Comparison of ENCODE assay signal across 19 cellular contexts in the genomic region with DNA sequence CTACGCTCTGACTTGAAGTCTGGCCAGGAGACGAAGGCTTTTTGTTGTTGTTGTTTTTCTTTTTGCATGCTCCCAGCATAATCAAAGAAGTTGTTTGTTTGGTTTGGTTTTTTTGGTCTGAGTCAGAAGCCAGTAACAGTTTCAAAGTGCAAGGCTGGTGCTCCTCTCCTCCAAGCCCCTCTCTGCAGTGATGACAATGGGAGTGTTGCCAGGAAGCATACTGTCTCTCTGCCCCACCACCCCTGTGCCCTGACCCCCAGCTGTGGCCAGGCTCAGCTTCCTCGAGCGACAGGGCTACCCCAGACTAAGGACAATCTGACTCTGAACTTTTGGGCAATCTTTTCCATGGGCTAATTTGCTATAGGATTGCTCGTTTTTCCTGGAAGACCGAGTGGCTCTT.
A peak's percentile ranks its signal among the peaks of the same experiment; 100 is the strongest.
DNase-seq lines count a peak whose midpoint lies in the region; ATAC-seq and TF ChIP-seq lines count a peak whose summit lies in the region.
"Had no signal": no experiment of that assay in that cellular context is flagged by ENCODE, and none has a peak within 500 bp of the region (broad histone marks: within the 10 kb centered on the region; RNA-seq: fewer than 3 reads in every experiment).

No MANE protein-coding gene starts in this region.

- no peak overlapping the region for H2AFZ ChIP-seq in HCT116 (ENCODE audit: low read depth, low read length, poor library complexity, severe bottlenecking)

- CTCF ChIA-PET in HCT116 (lab: Charles Lee) = no interaction called here
- CTCF ChIA-PET in activated naive CD4-positive, alpha-beta T cell treated with anti-CD3 and anti-CD28 coated beads for 36 hours (lab: Charles Lee) = interaction anchor here (0.6 to 2.3 kb wide), 2 partner anchors 16 to 20 kb away, joined by 5 to 6 read pairs; no protein-coding TSS in a partner anchor

- no peak overlapping the region for H3K27ac Mint-ChIP-seq in activated naive CD4-positive, alpha-beta T cell treated with anti-CD3 and anti-CD28 coated beads for 36 hours
- H3K27ac Mint-ChIP-seq: CD4-positive, CD25-positive, alpha-beta regulatory T cell; IgD-negative memory B cell had no signal

- no peak overlapping the region for H3K27ac ChIP-seq in HCT116 (ENCODE audit: low read depth, low read length)
- peak overlapping the region; percentile 39 for H3K27ac ChIP-seq in colonic mucosa
- H3K27ac ChIP-seq in tibial artery = peak overlapping the region; percentile 58 to 69

- no peak overlapping the region for H3K4me3 Mint-ChIP-seq in activated naive CD4-positive, alpha-beta T cell treated with anti-CD3 and anti-CD28 coated beads for 36 hours
- H3K4me3 Mint-ChIP-seq: CD4-positive, CD25-positive, alpha-beta regulatory T cell; IgD-negative memory B cell had no signal

- POLR2A ChIA-PET in HCT116 (lab: Charles Lee) = no interaction called here

- H3K4me2 ChIP-seq in HCT116 (ENCODE audit: low read length) = peak overlapping the region; percentile 66

- BruUV-seq in HCT116 (replicated peaks; lab: Mats Ljungman, UMichigan) = no TSS peak

- DNase-seq in HCT116 (ENCODE audit: low read depth, low spot score) = no peak
- peak; percentile 4 for DNase-seq in colonic mucosa
- peak; percentile 6 for DNase-seq in mucosa of gallbladder (ENCODE audit: low spot score)
- DNase-seq in tibial artery = peak in 1 of 2 donors; percentile 20
- no peak for DNase-seq in KBM-7
- DNase-seq in activated naive CD4-positive, alpha-beta T cell treated with anti-CD3 and anti-CD28 coated beads for 36 hours = no peak
- DNase-seq in NCI-H1694 (lab: John Stamatoyannopoulos, UW) = no peak
- DNase-seq: ACHN; Caco-2; CD4-positive, CD25-positive, alpha-beta regulatory T cell; EL; NCI-H1105 treated with DMSO at 0.1 percent for 48 hours; NCI-H187; NCI-H2171; NCI-H774; PC-3; SJCRH30 had no signal

- H3K9me2 ChIP-seq in HCT116 (ENCODE audit: insufficient read depth) = no peaks in the 10 kb centered on the region

- H3K79me2 ChIP-seq in HCT116 (ENCODE audit: insufficient read depth, low read length) = no peaks in the 10 kb centered on the region

- TF ChIP-seq POLR2A in HCT116 (IDR thresholded peaks at IDR 0.05; ENCODE audit: borderline replicate concordance, extremely low read depth, insufficient read depth, insufficient read length) = no peak

- H3K9me3 ChIP-seq in HCT116 (ENCODE audit: control insufficient read depth in 1 of 2, insufficient read depth in 1 of 2, low read depth in 1 of 2, low read length in 2 of 2) (peaks cover 0 to under 1% of the 10 kb centered on the region in 2 experiments; a peak in 1 of 4 replicates), colonic mucosa (no peaks in the 10 kb centered on the region), tibial artery (no peaks in the 10 kb centered on the region)

- H3K9ac ChIP-seq in HCT116 (ENCODE audit: low read length) = no peak overlapping the region
- H3K9ac ChIP-seq in colonic mucosa (ENCODE audit: low read depth in 2 of 2, low read length in 2 of 2) = no peak overlapping the region

- no peaks in the 10 kb centered on the region for H4K20me1 ChIP-seq in HCT116 (ENCODE audit: insufficient read depth)

- no peak for TF ChIP-seq RAD21 in HCT116 (IDR thresholded peaks at IDR 0.05; ENCODE audit: low read depth)

- H3K36me3 ChIP-seq in HCT116 (ENCODE audit: control insufficient read depth in 1 of 2, insufficient read depth in 2 of 2, low read length in 2 of 2) = no peaks in the 10 kb centered on the region
- no peaks in the 10 kb centered on the region for H3K36me3 ChIP-seq in colonic mucosa
- H3K36me3 ChIP-seq in tibial artery = no peaks in the 10 kb centered on the region
- H3K36me3 ChIP-seq: SJCRH30 had no signal

- peaks cover 10% of the 10 kb centered on the region for H3K9me3 Mint-ChIP-seq in activated naive CD4-positive, alpha-beta T cell treated with anti-CD3 and anti-CD28 coated beads for 36 hours

- no peak for TF ChIP-seq CTCF in HCT116 (IDR thresholded peaks at IDR 0.05 in 2 of 3, conservative IDR thresholded peaks at IDR 0.05 in 1 of 3; ENCODE audit: borderline replicate concordance in 1 of 3, insufficient read depth in 1 of 3, low read depth in 2 of 3, low read length in 2 of 3)
- no peak for TF ChIP-seq CTCF in colonic mucosa (IDR thresholded peaks at IDR 0.05)
- no peak for TF ChIP-seq CTCF in tibial artery (IDR thresholded peaks at IDR 0.05)

- H3K4me1 Mint-ChIP-seq in activated naive CD4-positive, alpha-beta T cell treated with anti-CD3 and anti-CD28 coated beads for 36 hours (ENCODE audit: low read depth) = no peaks in the 10 kb centered on the region
- H3K4me1 Mint-ChIP-seq: CD4-positive, CD25-positive, alpha-beta regulatory T cell; IgD-negative memory B cell had no signal

- intact Hi-C loops in HCT116 (cut with micrococcal nuclease) = no loop called here
- intact Hi-C loops in colonic mucosa (cut with DNase I) = loop anchor here (5.0 kb wide), 1 partner anchor 124 kb away; no protein-coding TSS in a partner anchor
- intact Hi-C loops in tibial artery (cut with DNase I; ENCODE audit: low total_unique reads) = no loop called here
- intact Hi-C loops in activated naive CD4-positive, alpha-beta T cell treated with anti-CD3 and anti-CD28 coated beads for 36 hours (cut with micrococcal nuclease) = no loop called here

- in situ Hi-C loops in KBM-7 (cut with MboI; ENCODE audit: low pct_unique_long_range_greater_than_20kb, low sequenced_read_pairs) = no loop called here

- H3K36me3 Mint-ChIP-seq in activated naive CD4-positive, alpha-beta T cell treated with anti-CD3 and anti-CD28 coated beads for 36 hours (ENCODE audit: low read depth) = no peaks in the 10 kb centered on the region
- H3K36me3 Mint-ChIP-seq: CD4-positive, CD25-positive, alpha-beta regulatory T cell; IgD-negative memory B cell had no signal

- ATAC-seq in HCT116 (no peak), HG03025 (IDR thresholded peaks at IDR 0.05; ENCODE audit: low FRiP score, unreplicated experiment) (no peak)

- H3K27me3 Mint-ChIP-seq in activated naive CD4-positive, alpha-beta T cell treated with anti-CD3 and anti-CD28 coated beads for 36 hours (ENCODE audit: low read depth) = peaks cover 8% of the 10 kb centered on the region

- H3K4me3 ChIP-seq in HCT116 (replicated peaks in 1 of 2; ENCODE audit: low read depth in 1 of 2, low read length in 2 of 2) (no peak overlapping the region), colonic mucosa (no peak overlapping the region), tibial artery (no peak overlapping the region)
- H3K4me3 ChIP-seq: SJCRH30 had no signal

- RAD21 ChIA-PET in HCT116 (lab: Charles Lee; ENCODE audit: low non-redundant PET in 1 of 2, low total read pairs in 2 of 2, uncharacterized antibody in 2 of 2, unreplicated experiment in 2 of 2) = no interaction called here

- H3K4me1 ChIP-seq in HCT116 (ENCODE audit: control insufficient read depth in 1 of 2, insufficient read depth in 2 of 2, low read length in 2 of 2) (peaks cover 11 to 27% of the 10 kb centered on the region in 2 experiments), colonic mucosa (no peaks in the 10 kb centered on the region), tibial artery (peaks cover 0 to 53% (median 34%) of the 10 kb centered on the region in 4 donors)
- H3K4me1 ChIP-seq: Caco-2 had no signal

- H3K27me3 ChIP-seq in HCT116 (ENCODE audit: insufficient read depth, low read length) (no peaks in the 10 kb centered on the region), colonic mucosa (no peaks in the 10 kb centered on the region), tibial artery (no peaks in the 10 kb centered on the region)
- H3K27me3 ChIP-seq: SJCRH30 had no signal

TF ChIP-seq in HCT116, 20 proteins besides CTCF, POLR2A, EP300 and RAD21 (continues in another document):
- TF ChIP-seq CEBPB (IDR thresholded peaks at IDR 0.05; ENCODE audit: low read depth) (no peak), SIN3A (IDR thresholded peaks at IDR 0.05; ENCODE audit: low read depth) (no peak), SP1 (IDR thresholded peaks at IDR 0.05; ENCODE audit: low read depth) (no peak)
- TF ChIP-seq, protein P1, sequence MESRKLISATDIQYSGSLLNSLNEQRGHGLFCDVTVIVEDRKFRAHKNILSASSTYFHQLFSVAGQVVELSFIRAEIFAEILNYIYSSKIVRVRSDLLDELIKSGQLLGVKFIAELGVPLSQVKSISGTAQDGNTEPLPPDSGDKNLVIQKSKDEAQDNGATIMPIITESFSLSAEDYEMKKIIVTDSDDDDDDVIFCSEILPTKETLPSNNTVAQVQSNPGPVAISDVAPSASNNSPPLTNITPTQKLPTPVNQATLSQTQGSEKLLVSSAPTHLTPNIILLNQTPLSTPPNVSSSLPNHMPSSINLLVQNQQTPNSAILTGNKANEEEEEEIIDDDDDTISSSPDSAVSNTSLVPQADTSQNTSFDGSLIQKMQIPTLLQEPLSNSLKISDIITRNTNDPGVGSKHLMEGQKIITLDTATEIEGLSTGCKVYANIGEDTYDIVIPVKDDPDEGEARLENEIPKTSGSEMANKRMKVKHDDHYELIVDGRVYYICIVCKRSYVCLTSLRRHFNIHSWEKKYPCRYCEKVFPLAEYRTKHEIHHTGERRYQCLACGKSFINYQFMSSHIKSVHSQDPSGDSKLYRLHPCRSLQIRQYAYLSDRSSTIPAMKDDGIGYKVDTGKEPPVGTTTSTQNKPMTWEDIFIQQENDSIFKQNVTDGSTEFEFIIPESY (IDR thresholded peaks at IDR 0.05; ENCODE audit: extremely low read depth, insufficient replicate concordance, low read length) = no peak
- TF ChIP-seq, protein P2, sequence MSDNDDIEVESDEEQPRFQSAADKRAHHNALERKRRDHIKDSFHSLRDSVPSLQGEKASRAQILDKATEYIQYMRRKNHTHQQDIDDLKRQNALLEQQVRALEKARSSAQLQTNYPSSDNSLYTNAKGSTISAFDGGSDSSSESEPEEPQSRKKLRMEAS (IDR thresholded peaks at IDR 0.05) = no peak

Comparison
In these comparisons a context has a peak if more than half of its experiments do, and no peak if none do; other contexts are left out.
1. DNase-seq: peak in colonic mucosa (single experiment) and mucosa of gallbladder (single experiment); none in HCT116 (single experiment), KBM-7 (single experiment), activated naive CD4-positive, alpha-beta T cell treated with anti-CD3 and anti-CD28 coated beads for 36 hours (single experiment) and NCI-H1694 (single experiment).